ENCODE assay signal across 7 cellular contexts in genomic region chr5:114361724-114362196, GRCh38.
DNase-seq lines count a peak whose midpoint lies in the region; ATAC-seq lines count a peak whose summit lies in the region.

Gene KCNN2 (plus strand): TSS chr5:114362070. CDS start chr5:114362140, 70 bp downstream.

- H3K27me3 ChIP-seq in rectal smooth muscle tissue (ENCODE audit: control insufficient read depth, insufficient read depth, low read length) = peaks cover 4% of the 10 kb centered on the region

- H3K4me1 ChIP-seq in rectal smooth muscle tissue (ENCODE audit: control insufficient read depth, insufficient read depth, low read length) = no peaks in the 10 kb centered on the region

- ATAC-seq in GM18511 (IDR thresholded peaks at IDR 0.05; ENCODE audit: unreplicated experiment) (peak; percentile 85), HG02884 (IDR thresholded peaks at IDR 0.05; ENCODE audit: unreplicated experiment) (peak; percentile 73)

- H3K9ac ChIP-seq in rectal smooth muscle tissue (ENCODE audit: low read length) = peak within 1 kb of the TSS; percentile 40

- no peaks in the 10 kb centered on the region for H3K36me3 ChIP-seq in rectal smooth muscle tissue (ENCODE audit: control insufficient read depth, insufficient read depth, low read length)

- DNase-seq in NCI-H2227 treated with DMSO at 0.1 percent for 48 hours (lab: John Stamatoyannopoulos, UW) = peak; percentile 44
- peak; percentile 53 to 97 (median 88) for DNase-seq in anterior cingulate cortex (lab: John Stamatoyannopoulos, UW)
- peak; percentile 76 to 78 for DNase-seq in hippocampal formation (lab: John Stamatoyannopoulos, UW)
- no peak for DNase-seq in NCI-H2196 (lab: John Stamatoyannopoulos, UW; ENCODE audit: unreplicated experiment)

- H3K4me3 ChIP-seq in rectal smooth muscle tissue (ENCODE audit: low read length) = peak within 1 kb of the TSS; percentile 70

- H3K27ac ChIP-seq in rectal smooth muscle tissue (ENCODE audit: low read depth, low read length) = peak within 1 kb of the TSS; percentile 24
